Comparison of ENCODE assay signal across 25 cellular contexts in genomic region chr19:10222201-10222890, GRCh38. TPM values are rescaled to one million over a fixed set of nuclear protein-coding genes. Genes with fewer than 3 reads are reported as not detected.
DNase-seq lines count a peak whose midpoint lies in the region; ATAC-seq, FAIRE-seq and TF ChIP-seq lines count a peak whose summit lies in the region.
"Had no signal": no experiment of that assay in that cellular context is flagged by ENCODE, and none has a peak within 500 bp of the region (broad histone marks: within the 10 kb centered on the region; RNA-seq: fewer than 3 reads in every experiment).

No MANE protein-coding gene starts in this region.

- no peak overlapping the region for H3K27ac ChIP-seq in mammary epithelial cell (ENCODE audit: insufficient read depth, low read depth, low read length)
- peak overlapping the region; percentile 65 for H3K27ac ChIP-seq in GM12878 (ENCODE audit: control insufficient read depth, insufficient read depth)
- H3K27ac ChIP-seq: ascending aorta, dorsolateral prefrontal cortex, right atrium auricular region, spleen had no signal

- ATAC-seq in GM12878 (no peak), GM18907 (IDR thresholded peaks at IDR 0.05; ENCODE audit: unreplicated experiment) (no peak)
- no peak for ATAC-seq in activated naive CD8-positive, alpha-beta T cell treated with anti-CD3 and anti-CD28 coated beads, Interleukin-2, amount 50 U/mL, for 24 hours
- ATAC-seq: activated naive CD4-positive, alpha-beta T cell treated with anti-CD3 and anti-CD28 coated beads, Interleukin-2, amount 50 U/mL, for 72 hours; heart left ventricle; stimulated activated naive CD8-positive, alpha-beta T cell treated with anti-CD3 and anti-CD28 coated beads, Interleukin-15, Interleukin-2, amounts not matched to agents 100 U/mL and 50 U/mL, for 24 hours had no signal

- no peak for TF ChIP-seq RAD21 in GM12878 (IDR thresholded peaks at IDR 0.05; ENCODE audit: insufficient read depth, low read depth, low read length)

- H3K36me3 Mint-ChIP-seq in MCF 10A (ENCODE audit: insufficient read depth, unreplicated experiment), result no peaks in the 10 kb centered on the region
- H3K36me3 Mint-ChIP-seq in activated naive CD8-positive, alpha-beta T cell treated with anti-CD3 and anti-CD28 coated beads, Interleukin-2, amount 50 U/mL, for 24 hours (ENCODE audit: low read depth), result no peaks in the 10 kb centered on the region
- H3K36me3 Mint-ChIP-seq: activated naive CD4-positive, alpha-beta T cell treated with anti-CD3 and anti-CD28 coated beads, Interleukin-2, amount 50 U/mL, for 72 hours had no signal

- no peaks in the 10 kb centered on the region for H3K9me3 ChIP-seq in mammary epithelial cell (replicated peaks; ENCODE audit: insufficient read depth, low read length)
- H3K9me3 ChIP-seq in GM12878 (replicated peaks; ENCODE audit: control insufficient read depth, insufficient read depth, low read length), result no peaks in the 10 kb centered on the region; the same call in 2 of the 3 replicates
- H3K9me3 ChIP-seq: ascending aorta, heart left ventricle, right atrium auricular region, spleen had no signal

- 79% methylated on average over 8 of the region's 14 CpGs for WGBS in mammary epithelial cell (ENCODE audit: low coverage, missing lambda C conversion rate)
- 73% methylated on average over 13 of the region's 14 CpGs for WGBS in GM12878 (ENCODE audit: insufficient coverage, insufficient replicate concordance, low lambda C conversion rate, missing lambda C conversion rate)

- TF ChIP-seq CTCF in mammary epithelial cell (conservative IDR thresholded peaks at IDR 0.05 in 1 of 2, IDR thresholded peaks at IDR 0.05 in 1 of 2; ENCODE audit: extremely low read depth in 1 of 2, insufficient read depth in 1 of 2, low read depth in 1 of 2, low read length in 2 of 2) (no peak), MCF 10A (IDR thresholded peaks at IDR 0.05; ENCODE audit: unreplicated experiment) (no peak), GM12878 (IDR thresholded peaks at IDR 0.05 in 2 of 3, conservative IDR thresholded peaks at IDR 0.05 in 1 of 3; ENCODE audit: control insufficient read depth in 2 of 3, extremely low read depth in 1 of 3, insufficient read depth in 1 of 3, low read depth in 3 of 3, low read length in 3 of 3) (no peak)

- TF ChIP-seq EP300 in GM12878 (IDR thresholded peaks at IDR 0.05; ENCODE audit: borderline replicate concordance in 1 of 2, control insufficient read depth in 1 of 2, low read depth in 2 of 2, low read length in 2 of 2), result no peak

- H3K36me3 ChIP-seq in mammary epithelial cell (ENCODE audit: insufficient read depth, low read length), result no peaks in the 10 kb centered on the region
- H3K36me3 ChIP-seq in GM12878 (ENCODE audit: control insufficient read depth in 2 of 2, insufficient read depth in 2 of 2, low read length in 1 of 2), result peaks cover 5 to 10% of the 10 kb centered on the region in 2 experiments; a peak in 3 of 4 replicates

- H3K9me3 Mint-ChIP-seq in MCF 10A (ENCODE audit: unreplicated experiment), result no peaks in the 10 kb centered on the region
- no peaks in the 10 kb centered on the region for H3K9me3 Mint-ChIP-seq in activated naive CD8-positive, alpha-beta T cell treated with anti-CD3 and anti-CD28 coated beads, Interleukin-2, amount 50 U/mL, for 24 hours
- H3K9me3 Mint-ChIP-seq: activated CD4-positive, alpha-beta T cell treated with anti-CD3 and anti-CD28 coated beads, Interleukin-2, amount 10 ng/mL, durations not matched to agents 7 days and 5 days; activated naive CD4-positive, alpha-beta T cell treated with anti-CD3 and anti-CD28 coated beads, Interleukin-2, amount 50 U/mL, for 72 hours had no signal

- H3K27me3 ChIP-seq in mammary epithelial cell (ENCODE audit: insufficient read depth, low read length) (no peaks in the 10 kb centered on the region), GM12878 (replicated peaks in 1 of 2; ENCODE audit: control insufficient read depth in 2 of 2, insufficient read depth in 2 of 2, low read length in 1 of 2) (no peaks in the 10 kb centered on the region)
- H3K27me3 ChIP-seq: ascending aorta, dorsolateral prefrontal cortex, heart left ventricle, right atrium auricular region, spleen had no signal

- no peaks in the 10 kb centered on the region for H4K20me1 ChIP-seq in mammary epithelial cell (ENCODE audit: insufficient read depth, low read length)
- no peaks in the 10 kb centered on the region for H4K20me1 ChIP-seq in GM12878 (ENCODE audit: control insufficient read depth, insufficient read depth)

- H3K4me1 Mint-ChIP-seq in MCF 10A (ENCODE audit: insufficient read depth, unreplicated experiment), result no peaks in the 10 kb centered on the region
- peaks cover 3% of the 10 kb centered on the region for H3K4me1 Mint-ChIP-seq in activated naive CD8-positive, alpha-beta T cell treated with anti-CD3 and anti-CD28 coated beads, Interleukin-2, amount 50 U/mL, for 24 hours

- in situ Hi-C loops in mammary epithelial cell (cut with MboI; ENCODE audit: low sequenced_read_pairs in 2 of 2), result no loop called here
- in situ Hi-C loops in GM12878 (cut with MboI), result no loop called here

- H3K79me2 ChIP-seq in mammary epithelial cell (ENCODE audit: insufficient read depth, low read length) (no peaks in the 10 kb centered on the region), GM12878 (ENCODE audit: control insufficient read depth, insufficient read depth, low read length) (peaks cover 34% of the 10 kb centered on the region)

- POLR2A ChIA-PET in MCF 10A (lab: Yijun Ruan, JAX) (interaction anchor here (0.6 kb wide), 1 partner anchor 181 kb away, joined by 4 read pairs; the partner anchor contains the start of gene CDC37), GM12878 (lab: Charles Lee) (interaction anchor here (0.7 kb wide), 1 partner anchor 149 kb away, joined by 3 read pairs; no protein-coding TSS in a partner anchor)

- DNase-seq in mammary epithelial cell (no peak), MCF 10A (ENCODE audit: unreplicated experiment) (no peak), NOMO-1 treated with DMSO at 0.1 percent for 48 hours (lab: John Stamatoyannopoulos, UW; ENCODE audit: unreplicated experiment) (peak; percentile 27), GM12878 (ENCODE audit: low read depth, low spot score) (no peak), GM19238 (ENCODE audit: insufficient read length, low spot score) (no peak), NCI-H774 (lab: John Stamatoyannopoulos, UW) (no peak)
- no peak for DNase-seq in activated naive CD8-positive, alpha-beta T cell treated with anti-CD3 and anti-CD28 coated beads, Interleukin-2, amount 50 U/mL, for 24 hours
- DNase-seq: activated CD4-positive, alpha-beta T cell treated with anti-CD3 and anti-CD28 coated beads, Interleukin-2, amount 10 ng/mL, durations not matched to agents 7 days and 5 days; dorsolateral prefrontal cortex; HCEC 1CT; heart left ventricle; mesenchymal stem cell; NCI-H1694; NCI-H69; SHP77; spleen; stimulated activated CD4-positive, alpha-beta T cell treated with anti-CD3 and anti-CD28 coated beads, Interleukin-4, amount 100 ng/mL, for 1 hour; stimulated activated naive CD8-positive, alpha-beta T cell treated with anti-CD3 and anti-CD28 coated beads, Interleukin-15, Interleukin-2, amounts not matched to agents 100 U/mL and 50 U/mL, for 24 hours; T-helper 1 cell had no signal

- H3K4me1 ChIP-seq in mammary epithelial cell (ENCODE audit: insufficient read depth, low read length) (peaks cover 5% of the 10 kb centered on the region), GM12878 (ENCODE audit: control insufficient read depth, insufficient read depth, low read length) (peaks cover 46% of the 10 kb centered on the region)

- H3K4me2 ChIP-seq in mammary epithelial cell (ENCODE audit: insufficient read depth, low read depth, low read length) (no peak overlapping the region), GM12878 (ENCODE audit: control insufficient read depth, insufficient read depth) (peak overlapping the region; percentile 59)

- no peak for FAIRE-seq in GM12878 (lab: Jason Lieb, UNC)

- CTCF ChIA-PET in mammary epithelial cell (lab: Charles Lee; ENCODE audit: low non-redundant PET), result no interaction called here
- CTCF ChIA-PET in MCF 10A (lab: Yijun Ruan, JAX), result interaction anchor here (0.7 kb wide), 2 partner anchors 25 to 256 kb away, joined by 5 to 9 read pairs; no protein-coding TSS in a partner anchor
- CTCF ChIA-PET in GM12878 (lab: Yijun Ruan, JAX), result interaction anchor here (0.6 to 5.3 kb wide), 4 partner anchors 27 to 118 kb away, joined by 3 to 56 read pairs (median 7); partner anchors contain the start of gene ICAM1

- dilution Hi-C loops in mammary epithelial cell (cut with HindIII; ENCODE audit: low sequenced_read_pairs), result no loop called here

- H2AFZ ChIP-seq in mammary epithelial cell (ENCODE audit: low read depth, low read length), result no peak overlapping the region
- no peak overlapping the region for H2AFZ ChIP-seq in GM12878 (ENCODE audit: control insufficient read depth, low read depth, low read length)

- H3K27me3 Mint-ChIP-seq in MCF 10A (ENCODE audit: insufficient read depth, unreplicated experiment), result no peaks in the 10 kb centered on the region
- H3K27me3 Mint-ChIP-seq in activated naive CD8-positive, alpha-beta T cell treated with anti-CD3 and anti-CD28 coated beads, Interleukin-2, amount 50 U/mL, for 24 hours, result no peaks in the 10 kb centered on the region
- H3K27me3 Mint-ChIP-seq: activated CD4-positive, alpha-beta T cell treated with anti-CD3 and anti-CD28 coated beads, Interleukin-2, amount 10 ng/mL, durations not matched to agents 7 days and 5 days; B cell had no signal

- RAD21 ChIA-PET in GM12878 (lab: Charles Lee; ENCODE audit: unreplicated experiment), result interaction anchor here (0.7 to 4.6 kb wide), 3 partner anchors 12 to 27 kb away, joined by 3 to 47 read pairs (median 8); no protein-coding TSS in a partner anchor

- no peak overlapping the region for H3K4me3 Mint-ChIP-seq in MCF 10A (ENCODE audit: unreplicated experiment)
- H3K4me3 Mint-ChIP-seq in activated naive CD8-positive, alpha-beta T cell treated with anti-CD3 and anti-CD28 coated beads, Interleukin-2, amount 50 U/mL, for 24 hours, result no peak overlapping the region
- H3K4me3 Mint-ChIP-seq: activated CD4-positive, alpha-beta T cell treated with anti-CD3 and anti-CD28 coated beads, Interleukin-2, amount 10 ng/mL, durations not matched to agents 7 days and 5 days; B cell had no signal

- H3K9ac ChIP-seq in mammary epithelial cell (ENCODE audit: insufficient read depth, low read length) (no peak overlapping the region), GM12878 (ENCODE audit: control insufficient read depth, insufficient read depth, low read length) (0 out of 2 replicates have a peak overlapping the region, but pooled peaks have one; percentile 29)

- intact Hi-C loops in mammary epithelial cell (cut with micrococcal nuclease), result no loop called here
- intact Hi-C loops in MCF 10A (cut with micrococcal nuclease), result no loop called here
- intact Hi-C loops in GM12878 (cut with micrococcal nuclease; ENCODE audit: unreplicated experiment), result no loop called here

- no peak for TF ChIP-seq POLR2A in GM12878 (IDR thresholded peaks at IDR 0.05; ENCODE audit: low read depth, low read length)

- no peak overlapping the region for H3K4me3 ChIP-seq in mammary epithelial cell (replicated peaks in 1 of 3; ENCODE audit: insufficient read depth in 1 of 3, low read depth in 2 of 3, low read length in 3 of 3)
- H3K4me3 ChIP-seq in GM12878, result peak overlapping the region; percentile 44; the same call in 1 of the 2 replicates
- H3K4me3 ChIP-seq: ascending aorta, dorsolateral prefrontal cortex, heart left ventricle, right atrium auricular region, spleen had no signal

- no peak overlapping the region for H3K27ac Mint-ChIP-seq in MCF 10A (ENCODE audit: low read depth, unreplicated experiment)
- no peak overlapping the region for H3K27ac Mint-ChIP-seq in activated naive CD8-positive, alpha-beta T cell treated with anti-CD3 and anti-CD28 coated beads, Interleukin-2, amount 50 U/mL, for 24 hours
- H3K27ac Mint-ChIP-seq: activated CD4-positive, alpha-beta T cell treated with anti-CD3 and anti-CD28 coated beads, Interleukin-2, amount 10 ng/mL, durations not matched to agents 7 days and 5 days; activated naive CD4-positive, alpha-beta T cell treated with anti-CD3 and anti-CD28 coated beads, Interleukin-2, amount 50 U/mL, for 72 hours had no signal

- BruUV-seq in mammary epithelial cell (replicated peaks; lab: Mats Ljungman, UMichigan) (TSS peak; percentile 25), MCF 10A (replicated peaks; lab: Mats Ljungman, UMichigan) (no TSS peak), GM12878 (replicated peaks; lab: Mats Ljungman, UMichigan) (no TSS peak)

- SMC1A ChIA-PET in GM12878 (lab: Charles Lee; ENCODE audit: uncharacterized antibody, unreplicated experiment), result interaction anchor here (0.9 to 3.4 kb wide), 4 partner anchors 18 to 28 kb away, joined by 3 to 30 read pairs (median 6); no protein-coding TSS in a partner anchor

RNA-seq across cellular contexts. Expression of gene S1PR2, which starts 8.8 kb away (rescaled TPM):
- total RNA-seq in mammary epithelial cell (10 to 100 TPM in 1 of 2 donors, 1 to 10 TPM in 1; 5.6 to 15.3 TPM), MCF 10A (2022) (0.64 and 0.89 TPM in 2 replicates), GM12878 (2014; rRNA removed) (13.0 and 13.3 TPM in 2 replicates), GM12878 (2014; rRNA removed; fragmentation: Illumina TruSeq; extraction: Trizol) (9.3 and 9.8 TPM in 2 replicates), GM12878 (2021) (19.1 and 19.6 TPM in 2 replicates)
- polyA plus RNA-seq in mammary epithelial cell (2.9 TPM), GM12878 (2011; rRNA removed) (14.4 and 26.8 TPM in 2 replicates), GM12878 (2014; fragmentation: Illumina TruSeq; extraction: Trizol) (6.3 and 7.1 TPM in 2 replicates), GM12878 (2014; fragmentation: Nextera tagmentation; extraction: Ambion mirVana) (1 to 10 TPM; 4.9 to 9.6 TPM), GM12878 (2014; rRNA removed) (9.9 and 10.9 TPM in 2 replicates), GM12878 (2016; fragmentation: Nextera tagmentation; extraction: Ambion mirVana) (10 to 100 TPM; 18.6 to 20.6 TPM)
- polyA minus RNA-seq in mammary epithelial cell, result 16.2 TPM
- total RNA-seq in GM12878 (2013; cell fraction: nucleolus; rRNA removed), result 47.7 and 53.8 TPM in 2 replicates
- 8.8 TPM for polyA plus RNA-seq in GM12878 (2011; ENCODE audit: low read depth)
- 39.3 and 44.0 TPM in 2 replicates for polyA plus RNA-seq in GM12878 (2011; cell fraction: cytosol; rRNA removed)
- polyA plus RNA-seq in GM12878 (2011; cell fraction: nucleus; rRNA removed), result 20.3 and 21.5 TPM in 2 replicates
- 12.5 and 18.2 TPM in 2 replicates for polyA plus RNA-seq in GM12878 (2012)
- 79.8 and 118 TPM in 2 replicates for polyA minus RNA-seq in GM12878 (2011; rRNA and poly(A)+ RNA removed)
- polyA minus RNA-seq in GM12878 (2011; cell fraction: cytosol; rRNA and poly(A)+ RNA removed), result 38.6 and 43.2 TPM in 2 replicates
- polyA minus RNA-seq in GM12878 (2011; cell fraction: nucleus; rRNA and poly(A)+ RNA removed), result 11.7 and 20.7 TPM in 2 replicates

RNA-seq across cellular contexts. Expression of gene DNMT1, which starts 27.6 kb away (rescaled TPM):
- total RNA-seq in mammary epithelial cell (100 to 1,000 TPM in 1 of 2 donors, 10 to 100 TPM in 1; 23.0 to 139 TPM), MCF 10A (2022) (47.7 and 76.4 TPM in 2 replicates), GM12878 (2014; rRNA removed) (87.7 and 114 TPM in 2 replicates), GM12878 (2014; rRNA removed; fragmentation: Illumina TruSeq; extraction: Trizol) (67.2 and 70.0 TPM in 2 replicates), GM12878 (2021) (221 and 238 TPM in 2 replicates)
- polyA plus RNA-seq in mammary epithelial cell (53.3 TPM), GM12878 (2011; rRNA removed) (100 and 130 TPM in 2 replicates), GM12878 (2014; fragmentation: Illumina TruSeq; extraction: Trizol) (132 and 137 TPM in 2 replicates), GM12878 (2014; fragmentation: Nextera tagmentation; extraction: Ambion mirVana) (100 to 1,000 TPM; 128 to 149 TPM), GM12878 (2014; rRNA removed) (107 and 126 TPM in 2 replicates), GM12878 (2016; fragmentation: Nextera tagmentation; extraction: Ambion mirVana) (100 to 1,000 TPM; 280 to 290 TPM)
- 263 TPM for polyA minus RNA-seq in mammary epithelial cell
- 263 and 295 TPM in 2 replicates for total RNA-seq in GM12878 (2013; cell fraction: nucleolus; rRNA removed)
- 71.5 TPM for polyA plus RNA-seq in GM12878 (2011; ENCODE audit: low read depth)
- polyA plus RNA-seq in GM12878 (2011; cell fraction: cytosol; rRNA removed), result 75.3 and 81.4 TPM in 2 replicates
- polyA plus RNA-seq in GM12878 (2011; cell fraction: nucleus; rRNA removed), result 356 and 514 TPM in 2 replicates
- polyA plus RNA-seq in GM12878 (2012), result 113 and 151 TPM in 2 replicates
- polyA minus RNA-seq in GM12878 (2011; rRNA and poly(A)+ RNA removed), result 105 and 125 TPM in 2 replicates
- 67.9 and 73.8 TPM in 2 replicates for polyA minus RNA-seq in GM12878 (2011; cell fraction: cytosol; rRNA and poly(A)+ RNA removed)
- 91.4 and 160 TPM in 2 replicates for polyA minus RNA-seq in GM12878 (2011; cell fraction: nucleus; rRNA and poly(A)+ RNA removed)

RNA-seq across cellular contexts. Expression of gene MRPL4, which starts 29.7 kb away (rescaled TPM):
- total RNA-seq in mammary epithelial cell (10 to 100 TPM; 55.8 to 89.1 TPM), MCF 10A (2022) (99.1 and 120 TPM in 2 replicates), GM12878 (2014; rRNA removed) (196 and 221 TPM in 2 replicates), GM12878 (2014; rRNA removed; fragmentation: Illumina TruSeq; extraction: Trizol) (36.4 and 44.4 TPM in 2 replicates), GM12878 (2021) (162 and 169 TPM in 2 replicates)
- polyA plus RNA-seq in mammary epithelial cell (85.2 TPM), GM12878 (2011; rRNA removed) (16.6 and 56.2 TPM in 2 replicates), GM12878 (2014; fragmentation: Illumina TruSeq; extraction: Trizol) (9.5 and 44.4 TPM in 2 replicates), GM12878 (2014; fragmentation: Nextera tagmentation; extraction: Ambion mirVana) (1 to 10 TPM in 1 of 2 experiments, under 1 TPM in 1; 0.79 to 5.8 TPM), GM12878 (2014; rRNA removed) (174 and 217 TPM in 2 replicates), GM12878 (2016; fragmentation: Nextera tagmentation; extraction: Ambion mirVana) (100 to 1,000 TPM; 183 to 186 TPM)
- 35.0 TPM for polyA minus RNA-seq in mammary epithelial cell
- total RNA-seq in GM12878 (2013; cell fraction: nucleolus; rRNA removed), result 37.1 and 41.1 TPM in 2 replicates
- 22.8 TPM for polyA plus RNA-seq in GM12878 (2011; ENCODE audit: low read depth)
- polyA plus RNA-seq in GM12878 (2011; cell fraction: cytosol; rRNA removed), result 127 and 134 TPM in 2 replicates
- 148 and 198 TPM in 2 replicates for polyA plus RNA-seq in GM12878 (2011; cell fraction: nucleus; rRNA removed)
- polyA plus RNA-seq in GM12878 (2012), result 88.5 and 90.8 TPM in 2 replicates
- 19.6 and 29.7 TPM in 2 replicates for polyA minus RNA-seq in GM12878 (2011; rRNA and poly(A)+ RNA removed)
- polyA minus RNA-seq in GM12878 (2011; cell fraction: cytosol; rRNA and poly(A)+ RNA removed), result 24.2 and 28.3 TPM in 2 replicates
- polyA minus RNA-seq in GM12878 (2011; cell fraction: nucleus; rRNA and poly(A)+ RNA removed), result 20.2 and 32.4 TPM in 2 replicates

RNA-seq across cellular contexts. Expression of gene ICAM1, which starts 48.6 kb away (rescaled TPM):
- 10 to 100 TPM in 1 of 2 donors, 1 to 10 TPM in 1; 1.1 to 60.0 TPM for total RNA-seq in mammary epithelial cell
- polyA plus RNA-seq in mammary epithelial cell, result 2.1 TPM
- 3.8 TPM for polyA minus RNA-seq in mammary epithelial cell
- total RNA-seq in MCF 10A (2022), result 3.3 and 4.6 TPM in 2 replicates
- total RNA-seq in GM12878 (2013; cell fraction: nucleolus; rRNA removed), result 288 and 334 TPM in 2 replicates
- 72.9 and 77.7 TPM in 2 replicates for total RNA-seq in GM12878 (2014; rRNA removed)
- 49.4 and 52.6 TPM in 2 replicates for total RNA-seq in GM12878 (2014; rRNA removed; fragmentation: Illumina TruSeq; extraction: Trizol)
- total RNA-seq in GM12878 (2021), result 69.7 and 71.0 TPM in 2 replicates
- 37.5 TPM for polyA plus RNA-seq in GM12878 (2011; ENCODE audit: low read depth)
- 46.8 and 115 TPM in 2 replicates for polyA plus RNA-seq in GM12878 (2011; rRNA removed)
- 121 and 131 TPM in 2 replicates for polyA plus RNA-seq in GM12878 (2011; cell fraction: cytosol; rRNA removed)
- polyA plus RNA-seq in GM12878 (2011; cell fraction: nucleus; rRNA removed), result 126 and 136 TPM in 2 replicates
- 53.2 and 69.6 TPM in 2 replicates for polyA plus RNA-seq in GM12878 (2012)
- polyA plus RNA-seq in GM12878 (2014; fragmentation: Illumina TruSeq; extraction: Trizol), result 61.9 and 67.8 TPM in 2 replicates
- 10 to 100 TPM in 1 of 2 experiments, 1 to 10 TPM in 1; 7.6 to 14.8 TPM for polyA plus RNA-seq in GM12878 (2014; fragmentation: Nextera tagmentation; extraction: Ambion mirVana)
- polyA plus RNA-seq in GM12878 (2014; rRNA removed), result 67.9 and 74.4 TPM in 2 replicates
- 10 to 100 TPM; 35.0 to 41.9 TPM for polyA plus RNA-seq in GM12878 (2016; fragmentation: Nextera tagmentation; extraction: Ambion mirVana)
- 120 and 140 TPM in 2 replicates for polyA minus RNA-seq in GM12878 (2011; rRNA and poly(A)+ RNA removed)
- 62.1 and 69.0 TPM in 2 replicates for polyA minus RNA-seq in GM12878 (2011; cell fraction: cytosol; rRNA and poly(A)+ RNA removed)
- polyA minus RNA-seq in GM12878 (2011; cell fraction: nucleus; rRNA and poly(A)+ RNA removed), result 62.3 and 89.7 TPM in 2 replicates
- total RNA-seq: A172 had no signal
